In genomic region chr2:63056309-63057065, GRCh38 we compare ENCODE assay signal across 1 cellular context.
TF ChIP-seq lines count a peak whose summit lies in the region.

No MANE protein-coding gene starts in this region.

TF ChIP-seq in SK-N-SH, 30 proteins besides CTCF, POLR2A, EP300 and RAD21 (continued from another document):
- no peak for TF ChIP-seq PBX3 (IDR thresholded peaks at IDR 0.05)
- no peak for TF ChIP-seq REST (IDR thresholded peaks at IDR 0.05; ENCODE audit: low read depth, low read length)
- no peak for TF ChIP-seq MEF2A (IDR thresholded peaks at IDR 0.05; ENCODE audit: borderline replicate concordance, low read depth)
- TF ChIP-seq, protein P1, sequence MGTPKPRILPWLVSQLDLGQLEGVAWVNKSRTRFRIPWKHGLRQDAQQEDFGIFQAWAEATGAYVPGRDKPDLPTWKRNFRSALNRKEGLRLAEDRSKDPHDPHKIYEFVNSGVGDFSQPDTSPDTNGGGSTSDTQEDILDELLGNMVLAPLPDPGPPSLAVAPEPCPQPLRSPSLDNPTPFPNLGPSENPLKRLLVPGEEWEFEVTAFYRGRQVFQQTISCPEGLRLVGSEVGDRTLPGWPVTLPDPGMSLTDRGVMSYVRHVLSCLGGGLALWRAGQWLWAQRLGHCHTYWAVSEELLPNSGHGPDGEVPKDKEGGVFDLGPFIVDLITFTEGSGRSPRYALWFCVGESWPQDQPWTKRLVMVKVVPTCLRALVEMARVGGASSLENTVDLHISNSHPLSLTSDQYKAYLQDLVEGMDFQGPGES (IDR thresholded peaks at IDR 0.05; ENCODE audit: low read depth, low read length), result no peak
- TF ChIP-seq TCF12 (IDR thresholded peaks at IDR 0.05), result no peak
- no peak for TF ChIP-seq MXI1 (IDR thresholded peaks at IDR 0.05; ENCODE audit: low read depth, low read length)
- no peak for TF ChIP-seq CHD2 (IDR thresholded peaks at IDR 0.05; ENCODE audit: low read length, partially characterized antibody)
